In genomic region chr22:21947040-21948014, GRCh38 we compare ENCODE assay signal across 9 cellular contexts. TPM values are rescaled to one million over a fixed set of nuclear protein-coding genes. Genes with fewer than 3 reads are reported as not detected.
A peak's percentile ranks its signal among the peaks of the same experiment; 100 is the strongest.
DNase-seq lines count a peak whose midpoint lies in the region; ATAC-seq, FAIRE-seq and TF ChIP-seq lines count a peak whose summit lies in the region.
"Had no signal": no experiment of that assay in that cellular context is flagged by ENCODE, and none has a peak within 500 bp of the region (broad histone marks: within the 10 kb centered on the region; RNA-seq: fewer than 3 reads in every experiment).

No MANE protein-coding gene starts in this region.

- DNase-seq in activated naive CD4-positive, alpha-beta T cell treated with anti-CD3 and anti-CD28 coated beads, Interleukin-2, amount 10 ng/mL, durations not matched to agents 7 days and 5 days: no peak
- no peak for DNase-seq in kidney
- DNase-seq in LoVo (ENCODE audit: low spot score): no peak

- peaks cover 8 to 22% of the 10 kb centered on the region in 2 donors for H3K4me1 ChIP-seq in kidney (ENCODE audit: control insufficient read depth in 1 of 2, insufficient read depth in 1 of 2, low read depth in 1 of 2, low read length in 2 of 2)
- no peaks in the 10 kb centered on the region for H3K4me1 ChIP-seq in urinary bladder (ENCODE audit: insufficient read depth)

- WGBS in adipose tissue, 3 donors: 51 to 74% (median 52%) methylated on average over 16 of the region's 16 CpGs
- 48% methylated on average over 16 of the region's 16 CpGs for WGBS in urinary bladder

- no peaks in the 10 kb centered on the region for H3K9me3 ChIP-seq in kidney (ENCODE audit: control insufficient read depth in 1 of 2, low read length in 2 of 2)
- H3K9me3 ChIP-seq: SJSA1 had no signal

- FAIRE-seq in kidney (lab: Jason Lieb, UNC): no peak

- intact Hi-C loops in kidney (cut with DNase I): no loop called here

- ATAC-seq in GM21423 (IDR thresholded peaks at IDR 0.05; ENCODE audit: unreplicated experiment): no peak
- ATAC-seq in HG02852 (IDR thresholded peaks at IDR 0.05; ENCODE audit: unreplicated experiment): no peak

- H3K4me1 Mint-ChIP-seq in activated naive CD4-positive, alpha-beta T cell treated with anti-CD3 and anti-CD28 coated beads, Interleukin-2, amount 50 U/mL, for 24 hours: peaks cover 42% of the 10 kb centered on the region
- peaks cover 14% of the 10 kb centered on the region for H3K4me1 Mint-ChIP-seq in activated naive CD4-positive, alpha-beta T cell treated with anti-CD3 and anti-CD28 coated beads, Interleukin-2, amount 10 ng/mL, durations not matched to agents 7 days and 5 days

- H3K4me3 Mint-ChIP-seq in activated naive CD4-positive, alpha-beta T cell treated with anti-CD3 and anti-CD28 coated beads, Interleukin-2, amount 50 U/mL, for 24 hours: peak overlapping the region; percentile 23
- no peak overlapping the region for H3K4me3 Mint-ChIP-seq in activated naive CD4-positive, alpha-beta T cell treated with anti-CD3 and anti-CD28 coated beads, Interleukin-2, amount 10 ng/mL, durations not matched to agents 7 days and 5 days

- H3K27ac Mint-ChIP-seq in activated naive CD4-positive, alpha-beta T cell treated with anti-CD3 and anti-CD28 coated beads, Interleukin-2, amount 50 U/mL, for 24 hours: peak overlapping the region; percentile 30
- H3K27ac Mint-ChIP-seq in activated naive CD4-positive, alpha-beta T cell treated with anti-CD3 and anti-CD28 coated beads, Interleukin-2, amount 10 ng/mL, durations not matched to agents 7 days and 5 days: no peak overlapping the region

- no peaks in the 10 kb centered on the region for H3K27me3 Mint-ChIP-seq in activated naive CD4-positive, alpha-beta T cell treated with anti-CD3 and anti-CD28 coated beads, Interleukin-2, amount 50 U/mL, for 24 hours
- H3K27me3 Mint-ChIP-seq in activated naive CD4-positive, alpha-beta T cell treated with anti-CD3 and anti-CD28 coated beads, Interleukin-2, amount 10 ng/mL, durations not matched to agents 7 days and 5 days: peaks cover 10% of the 10 kb centered on the region

- H3K27ac ChIP-seq in adipose tissue (ENCODE audit: low read depth, low read length): peak overlapping the region; percentile 63
- H3K27ac ChIP-seq in kidney (ENCODE audit: low read depth in 2 of 2, low read length in 2 of 2): peak overlapping the region; percentile 41 to 70
- peak overlapping the region; percentile 64 for H3K27ac ChIP-seq in urinary bladder (ENCODE audit: low read depth)
- H3K27ac ChIP-seq: SJSA1 had no signal

- H3K4me3 ChIP-seq in kidney (ENCODE audit: low read length in 2 of 2): no peak overlapping the region
- H3K4me3 ChIP-seq in urinary bladder (ENCODE audit: low read depth, low read length): no peak overlapping the region
- H3K4me3 ChIP-seq: SJSA1 had no signal

- H3K36me3 ChIP-seq in kidney (ENCODE audit: control insufficient read depth in 1 of 2, insufficient read depth in 2 of 2, low read length in 2 of 2) (peaks cover 8 to 9% of the 10 kb centered on the region in 2 donors), urinary bladder (ENCODE audit: insufficient read depth) (no peaks in the 10 kb centered on the region)

- TF ChIP-seq CTCF in kidney (IDR thresholded peaks at IDR 0.05; ENCODE audit: borderline replicate concordance, extremely low read depth, insufficient read depth): peak; percentile 27

- CTCF ChIA-PET in activated naive CD4-positive, alpha-beta T cell treated with anti-CD3 and anti-CD28 coated beads, Interleukin-2, amount 10 ng/mL, durations not matched to agents 7 days and 5 days (lab: Charles Lee): interaction anchor here (4.4 kb wide), 1 partner anchor 10 kb away, joined by 26 read pairs; no protein-coding TSS in a partner anchor

- H3K9me3 Mint-ChIP-seq in activated naive CD4-positive, alpha-beta T cell treated with anti-CD3 and anti-CD28 coated beads, Interleukin-2, amount 50 U/mL, for 24 hours: no peaks in the 10 kb centered on the region
- H3K9me3 Mint-ChIP-seq in activated naive CD4-positive, alpha-beta T cell treated with anti-CD3 and anti-CD28 coated beads, Interleukin-2, amount 10 ng/mL, durations not matched to agents 7 days and 5 days: no peaks in the 10 kb centered on the region

- no peaks in the 10 kb centered on the region for H3K36me3 Mint-ChIP-seq in activated naive CD4-positive, alpha-beta T cell treated with anti-CD3 and anti-CD28 coated beads, Interleukin-2, amount 50 U/mL, for 24 hours
- no peaks in the 10 kb centered on the region for H3K36me3 Mint-ChIP-seq in activated naive CD4-positive, alpha-beta T cell treated with anti-CD3 and anti-CD28 coated beads, Interleukin-2, amount 10 ng/mL, durations not matched to agents 7 days and 5 days

- peak overlapping the region in 1 of 2 donors; percentile 7 for H3K9ac ChIP-seq in kidney (ENCODE audit: low read length in 2 of 2)

RNA-seq across cellular contexts. Expression of gene PPM1F, which starts 5.3 kb away (rescaled TPM):
- polyA plus RNA-seq in adipose tissue (10 to 100 TPM in 2 of 3 donors, 1 to 10 TPM in 1; 8.0 to 26.8 (median 23.4) TPM), kidney (ENCODE audit: insufficient read depth, low read depth, low replicate concordance) (13.8 TPM), urinary bladder (35.4 TPM)
- total RNA-seq in kidney (42.5 TPM), urinary bladder (30.8 TPM)

RNA-seq across cellular contexts. Expression of gene TOP3B, which starts 35.3 kb away (rescaled TPM):
- polyA plus RNA-seq in adipose tissue (10 to 100 TPM in 2 of 3 donors, 1 to 10 TPM in 1; 6.8 to 11.4 (median 10.2) TPM), kidney (ENCODE audit: insufficient read depth, low read depth, low replicate concordance) (8.1 TPM), urinary bladder (12.6 TPM)
- total RNA-seq in kidney (26.7 TPM), urinary bladder (20.7 TPM)
